Comparison of ENCODE assay signal across 14 cellular contexts in genomic region chr20:53034899-53035298, GRCh38.
DNase-seq lines count a peak whose midpoint lies in the region; ATAC-seq and TF ChIP-seq lines count a peak whose summit lies in the region.
"Had no signal": no experiment of that assay in that cellular context is flagged by ENCODE, and none has a peak within 500 bp of the region (broad histone marks: within the 10 kb centered on the region; RNA-seq: fewer than 3 reads in every experiment).

No MANE protein-coding gene starts in this region.

- H3K9me3 ChIP-seq in psoas muscle: no peaks in the 10 kb centered on the region
- H3K9me3 ChIP-seq: gastroesophageal sphincter, right atrium auricular region had no signal

- ATAC-seq in psoas muscle: no peak
- ATAC-seq: gastroesophageal sphincter had no signal

- peaks cover 23% of the 10 kb centered on the region for H3K4me1 Mint-ChIP-seq in activated naive CD4-positive, alpha-beta T cell treated with anti-CD3 and anti-CD28 coated beads, Interleukin-2, amount 10 ng/mL, durations not matched to agents 7 days and 5 days
- H3K4me1 Mint-ChIP-seq in activated T-helper 1 cell treated with anti-CD3 and anti-CD28 coated beads, Interleukin-12 subunit alpha, Interleukin-12 subunit beta, Interleukin-2, Interleukin-4 antibody, amounts not matched to agents 30 ng/mL and 10 ng/mL and 1 ng/mL, durations not matched to agents 14 hours and 24 hours and 36 hours (ENCODE audit: low read depth): peaks cover 47% of the 10 kb centered on the region
- peaks cover 39% of the 10 kb centered on the region for H3K4me1 Mint-ChIP-seq in neural crest cell

- CTCF ChIA-PET in activated naive CD4-positive, alpha-beta T cell treated with anti-CD3 and anti-CD28 coated beads, Interleukin-2, amount 10 ng/mL, durations not matched to agents 7 days and 5 days (lab: Charles Lee): interaction anchor here (1.1 to 1.2 kb wide), 2 partner anchors 9 to 181 kb away, joined by 3 read pairs; no protein-coding TSS in a partner anchor

- no peak overlapping the region for H3K27ac ChIP-seq in psoas muscle
- H3K27ac ChIP-seq: gastroesophageal sphincter, right atrium auricular region, SK-N-MC had no signal

- H3K36me3 Mint-ChIP-seq in activated naive CD4-positive, alpha-beta T cell treated with anti-CD3 and anti-CD28 coated beads, Interleukin-2, amount 10 ng/mL, durations not matched to agents 7 days and 5 days: no peaks in the 10 kb centered on the region
- peaks cover 15% of the 10 kb centered on the region for H3K36me3 Mint-ChIP-seq in activated T-helper 1 cell treated with anti-CD3 and anti-CD28 coated beads, Interleukin-12 subunit alpha, Interleukin-12 subunit beta, Interleukin-2, Interleukin-4 antibody, amounts not matched to agents 30 ng/mL and 10 ng/mL and 1 ng/mL, durations not matched to agents 14 hours and 24 hours and 36 hours (ENCODE audit: low read depth)
- no peaks in the 10 kb centered on the region for H3K36me3 Mint-ChIP-seq in neural crest cell (ENCODE audit: low read depth)

- TF ChIP-seq CTCF in neural crest cell (conservative IDR thresholded peaks at IDR 0.05): no peak
- TF ChIP-seq CTCF in psoas muscle (IDR thresholded peaks at IDR 0.05): no peak

- H3K4me3 ChIP-seq in psoas muscle: no peak overlapping the region
- H3K4me3 ChIP-seq: gastroesophageal sphincter, right atrium auricular region, SK-N-MC had no signal

- H3K27ac Mint-ChIP-seq in activated naive CD4-positive, alpha-beta T cell treated with anti-CD3 and anti-CD28 coated beads, Interleukin-2, amount 10 ng/mL, durations not matched to agents 7 days and 5 days: peak overlapping the region; percentile 74
- peak overlapping the region; percentile 73 for H3K27ac Mint-ChIP-seq in activated T-helper 1 cell treated with anti-CD3 and anti-CD28 coated beads, Interleukin-12 subunit alpha, Interleukin-12 subunit beta, Interleukin-2, Interleukin-4 antibody, amounts not matched to agents 30 ng/mL and 10 ng/mL and 1 ng/mL, durations not matched to agents 14 hours and 24 hours and 36 hours
- H3K27ac Mint-ChIP-seq in neural crest cell (ENCODE audit: unreplicated experiment): peak overlapping the region; percentile 21
- H3K27ac Mint-ChIP-seq: nephron had no signal

- no peaks in the 10 kb centered on the region for H3K36me3 ChIP-seq in psoas muscle (ENCODE audit: insufficient read depth in 1 of 2, low read depth in 1 of 2)
- H3K36me3 ChIP-seq: gastroesophageal sphincter, right atrium auricular region had no signal

- peaks cover 0 to 4% (median 0%) of the 10 kb centered on the region in 3 donors for H3K27me3 ChIP-seq in psoas muscle (ENCODE audit: insufficient read depth in 3 of 3, low read length in 2 of 3)
- H3K27me3 ChIP-seq: gastroesophageal sphincter, right atrium auricular region had no signal

- H3K27me3 Mint-ChIP-seq in activated naive CD4-positive, alpha-beta T cell treated with anti-CD3 and anti-CD28 coated beads, Interleukin-2, amount 10 ng/mL, durations not matched to agents 7 days and 5 days: no peaks in the 10 kb centered on the region
- no peaks in the 10 kb centered on the region for H3K27me3 Mint-ChIP-seq in activated T-helper 1 cell treated with anti-CD3 and anti-CD28 coated beads, Interleukin-12 subunit alpha, Interleukin-12 subunit beta, Interleukin-2, Interleukin-4 antibody, amounts not matched to agents 30 ng/mL and 10 ng/mL and 1 ng/mL, durations not matched to agents 14 hours and 24 hours and 36 hours (ENCODE audit: insufficient read depth)
- H3K27me3 Mint-ChIP-seq in neural crest cell (ENCODE audit: low read depth): no peaks in the 10 kb centered on the region

- H3K4me3 Mint-ChIP-seq in activated naive CD4-positive, alpha-beta T cell treated with anti-CD3 and anti-CD28 coated beads, Interleukin-2, amount 10 ng/mL, durations not matched to agents 7 days and 5 days: no peak overlapping the region
- no peak overlapping the region for H3K4me3 Mint-ChIP-seq in activated T-helper 1 cell treated with anti-CD3 and anti-CD28 coated beads, Interleukin-12 subunit alpha, Interleukin-12 subunit beta, Interleukin-2, Interleukin-4 antibody, amounts not matched to agents 30 ng/mL and 10 ng/mL and 1 ng/mL, durations not matched to agents 14 hours and 24 hours and 36 hours
- no peak overlapping the region for H3K4me3 Mint-ChIP-seq in neural crest cell
- H3K4me3 Mint-ChIP-seq: nephron had no signal

- 10 to 23% (median 20%) methylated on average over 3 of the region's 3 CpGs for WGBS in psoas muscle, 3 donors

- DNase-seq in activated naive CD4-positive, alpha-beta T cell treated with anti-CD3 and anti-CD28 coated beads, Interleukin-2, amount 10 ng/mL, durations not matched to agents 7 days and 5 days: peak; percentile 57
- no peak for DNase-seq in activated naive CD4-positive, alpha-beta T cell (lab: John Stamatoyannopoulos, UW)
- DNase-seq in NCI-H69 (lab: John Stamatoyannopoulos, UW) (peak; percentile 73), neural crest cell (ENCODE audit: low read depth, low spot score) (no peak), NCI-H748 treated with DMSO at 0.1 percent for 48 hours (lab: John Stamatoyannopoulos, UW) (no peak), NOMO-1 treated with DMSO at 0.1 percent for 48 hours (lab: John Stamatoyannopoulos, UW; ENCODE audit: unreplicated experiment) (no peak), psoas muscle (no peak)
- DNase-seq in activated T-helper 1 cell treated with anti-CD3 and anti-CD28 coated beads, Interleukin-12 subunit alpha, Interleukin-12 subunit beta, Interleukin-2, Interleukin-4 antibody, amounts not matched to agents 30 ng/mL and 10 ng/mL and 1 ng/mL, durations not matched to agents 14 hours and 24 hours and 36 hours (ENCODE audit: low spot score): peak; percentile 17
- DNase-seq: amygdala, COR-L47 had no signal

- H3K4me1 ChIP-seq in psoas muscle: no peaks in the 10 kb centered on the region
- H3K4me1 ChIP-seq: gastroesophageal sphincter, right atrium auricular region had no signal

- intact Hi-C loops in activated T-helper 1 cell treated with anti-CD3 and anti-CD28 coated beads, Interleukin-12 subunit alpha, Interleukin-12 subunit beta, Interleukin-2, Interleukin-4 antibody, amounts not matched to agents 30 ng/mL and 10 ng/mL and 1 ng/mL, durations not matched to agents 14 hours and 24 hours and 36 hours (cut with micrococcal nuclease): loop anchor here (5.0 kb wide), 1 partner anchor 793 kb away; no protein-coding TSS in a partner anchor
- intact Hi-C loops in psoas muscle (cut with DNase I): no loop called here

- H3K9me3 Mint-ChIP-seq in activated naive CD4-positive, alpha-beta T cell treated with anti-CD3 and anti-CD28 coated beads, Interleukin-2, amount 10 ng/mL, durations not matched to agents 7 days and 5 days: no peaks in the 10 kb centered on the region
- H3K9me3 Mint-ChIP-seq in activated T-helper 1 cell treated with anti-CD3 and anti-CD28 coated beads, Interleukin-12 subunit alpha, Interleukin-12 subunit beta, Interleukin-2, Interleukin-4 antibody, amounts not matched to agents 30 ng/mL and 10 ng/mL and 1 ng/mL, durations not matched to agents 14 hours and 24 hours and 36 hours: no peaks in the 10 kb centered on the region
- no peaks in the 10 kb centered on the region for H3K9me3 Mint-ChIP-seq in neural crest cell
- H3K9me3 Mint-ChIP-seq: nephron had no signal

Comparison
In these comparisons a context has a peak if more than half of its experiments do, and no peak if none do; other contexts are left out.
1. DNase-seq: peak in activated naive CD4-positive, alpha-beta T cell treated with anti-CD3 and anti-CD28 coated beads, Interleukin-2, amount 10 ng/mL, durations not matched to agents 7 days and 5 days (single experiment), NCI-H69 (single experiment) and activated T-helper 1 cell treated with anti-CD3 and anti-CD28 coated beads, Interleukin-12 subunit alpha, Interleukin-12 subunit beta, Interleukin-2, Interleukin-4 antibody, amounts not matched to agents 30 ng/mL and 10 ng/mL and 1 ng/mL, durations not matched to agents 14 hours and 24 hours and 36 hours (single experiment); none in activated naive CD4-positive, alpha-beta T cell (0 of 4), neural crest cell (single experiment), NCI-H748 treated with DMSO at 0.1 percent for 48 hours (single experiment), NOMO-1 treated with DMSO at 0.1 percent for 48 hours (single experiment) and psoas muscle (0 of 2).
2. H3K27ac Mint-ChIP-seq: peak in every context shown above with its lines; median percentile 74 in activated naive CD4-positive, alpha-beta T cell treated with anti-CD3 and anti-CD28 coated beads, Interleukin-2, amount 10 ng/mL, durations not matched to agents 7 days and 5 days; 73 in activated T-helper 1 cell treated with anti-CD3 and anti-CD28 coated beads, Interleukin-12 subunit alpha, Interleukin-12 subunit beta, Interleukin-2, Interleukin-4 antibody, amounts not matched to agents 30 ng/mL and 10 ng/mL and 1 ng/mL, durations not matched to agents 14 hours and 24 hours and 36 hours; 21 in neural crest cell.